In genomic region chr12:54393743-54394142, GRCh38 we compare ENCODE assay signal across 13 cellular contexts. TPM values are rescaled to one million over a fixed set of nuclear protein-coding genes. Genes with fewer than 3 reads are reported as not detected.
A peak's percentile ranks its signal among the peaks of the same experiment; 100 is the strongest.
DNase-seq lines count a peak whose midpoint lies in the region; ATAC-seq and TF ChIP-seq lines count a peak whose summit lies in the region.
"Had no signal": no experiment of that assay in that cellular context is flagged by ENCODE, and none has a peak within 500 bp of the region (broad histone marks: within the 10 kb centered on the region; RNA-seq: fewer than 3 reads in every experiment).

No MANE protein-coding gene starts in this region.

- peak overlapping the region; percentile 33 for H2AK9ac ChIP-seq in IMR-90 (replicated peaks; ENCODE audit: low read depth, low read length, poor library complexity)

- BruUV-seq in IMR-90 (replicated peaks; lab: Mats Ljungman, UMichigan) = no TSS peak

- no peak overlapping the region for H3K9ac ChIP-seq in IMR-90 (ENCODE audit: low read depth, low read length)

- H4K8ac ChIP-seq in IMR-90 (ENCODE audit: low read depth in 2 of 2, low read length in 2 of 2) = no peak overlapping the region; a peak in 1 of 4 replicates

- H3K27me3 ChIP-seq in IMR-90 (ENCODE audit: control insufficient read depth, insufficient read depth, low read length) (no peaks in the 10 kb centered on the region), ectodermal cell (ENCODE audit: control insufficient read depth, insufficient read depth, low read length, poor library complexity, severe bottlenecking) (no peaks in the 10 kb centered on the region), tibial nerve (no peaks in the 10 kb centered on the region)
- H3K27me3 ChIP-seq: dorsolateral prefrontal cortex had no signal

- TF ChIP-seq EP300 in tibial nerve (IDR thresholded peaks at IDR 0.05) = no peak

- H3K27ac ChIP-seq in IMR-90 (ENCODE audit: insufficient read depth, low read length) = no peak overlapping the region
- H3K27ac ChIP-seq in ectodermal cell (ENCODE audit: insufficient read depth, low read depth, low read length, poor library complexity, severe bottlenecking) = peak overlapping the region; percentile 30
- H3K27ac ChIP-seq in tibial nerve = no peak overlapping the region
- H3K27ac ChIP-seq: 22Rv1, dorsolateral prefrontal cortex had no signal

- H2AFZ ChIP-seq in IMR-90 (replicated peaks; ENCODE audit: low read length, poor library complexity) = no peak overlapping the region

- DNase-seq in NCI-H2171 treated with DMSO at 0.1 percent for 48 hours (lab: John Stamatoyannopoulos, UW) = peak; percentile 79
- no peak for DNase-seq in NCI-H2171 (lab: John Stamatoyannopoulos, UW)
- DNase-seq in IMR-90 = no peak
- no peak for DNase-seq in NCI-H69 (lab: John Stamatoyannopoulos, UW)
- DNase-seq in tibial nerve (ENCODE audit: low spot score in 2 of 2) = no peak

- no peak overlapping the region for H2BK15ac ChIP-seq in IMR-90 (ENCODE audit: low read depth, low read length)

- peaks cover 39% of the 10 kb centered on the region for H3K36me3 Mint-ChIP-seq in nephron (ENCODE audit: low read depth)

- no peak overlapping the region for H3K23ac ChIP-seq in IMR-90 (ENCODE audit: low read depth, low read length)

- no peak overlapping the region for H2BK120ac ChIP-seq in IMR-90 (ENCODE audit: low read depth, low read length)

- H3K4me1 ChIP-seq in IMR-90 (ENCODE audit: control insufficient read depth, insufficient read depth, low read length) = no peaks in the 10 kb centered on the region
- peaks cover 29% of the 10 kb centered on the region for H3K4me1 ChIP-seq in ectodermal cell (ENCODE audit: control insufficient read depth, insufficient read depth, low read length)
- H3K4me1 ChIP-seq in tibial nerve = peaks cover 0 to 11% (median 6%) of the 10 kb centered on the region in 4 donors

- H3K9me1 ChIP-seq in IMR-90 (ENCODE audit: insufficient read depth, low read length) = no peaks in the 10 kb centered on the region

- no peak overlapping the region for H3K14ac ChIP-seq in IMR-90 (replicated peaks; ENCODE audit: low read depth, low read length)

- ATAC-seq in IMR-90 (ENCODE audit: low read depth) (no peak; the same call in 1 of the 2 replicates), HG02759 (IDR thresholded peaks at IDR 0.05; ENCODE audit: unreplicated experiment) (no peak)

- H4K5ac ChIP-seq in IMR-90 (ENCODE audit: low read depth, low read length) = no peak overlapping the region

- in situ Hi-C loops in IMR-90 (cut with MboI; ENCODE audit: low sequenced_read_pairs) = no loop called here

- H2BK5ac ChIP-seq in IMR-90 (ENCODE audit: low read depth, low read length, poor library complexity, severe bottlenecking) = no peak overlapping the region

- H3K9me3 ChIP-seq in IMR-90 (ENCODE audit: control insufficient read depth, insufficient read depth, low read length) (no peaks in the 10 kb centered on the region), ectodermal cell (ENCODE audit: control insufficient read depth, low read length) (no peaks in the 10 kb centered on the region), tibial nerve (no peaks in the 10 kb centered on the region)

- H3K4ac ChIP-seq in IMR-90 (ENCODE audit: low read depth, low read length) = no peak overlapping the region

- H3K36me3 ChIP-seq in IMR-90 (ENCODE audit: control insufficient read depth, insufficient read depth, low read length) = peaks cover 56% of the 10 kb centered on the region
- peaks cover 27% of the 10 kb centered on the region for H3K36me3 ChIP-seq in ectodermal cell (ENCODE audit: control insufficient read depth, insufficient read depth, low read length)
- peaks cover 0 to 44% (median 0%) of the 10 kb centered on the region in 3 donors for H3K36me3 ChIP-seq in tibial nerve

- no peak overlapping the region for H2BK20ac ChIP-seq in IMR-90 (ENCODE audit: low read depth, low read length)

- POLR2A ChIA-PET in IMR-90 (lab: Charles Lee; ENCODE audit: unreplicated experiment) = no interaction called here

- WGBS in IMR-90 (ENCODE audit: extremely low coverage in 2 of 2, insufficient read length in 1 of 2), 2 experiments = 100% methylated on average over 1 of the region's 3 CpGs; no CpG with 5 or more reads in 1 of the 2 experiments
- 75 to 81% methylated on average over 3 of the region's 3 CpGs for WGBS in ectodermal cell, 2 experiments
- 70 to 76% methylated on average over 3 of the region's 3 CpGs for WGBS in tibial nerve, 2 donors

- TF ChIP-seq CTCF in IMR-90 (conservative IDR thresholded peaks at IDR 0.05; ENCODE audit: low read depth, low read length) = no peak
- TF ChIP-seq CTCF in nephron (IDR thresholded peaks at IDR 0.05; ENCODE audit: unreplicated experiment in 3 of 3) = no peak
- no peak for TF ChIP-seq CTCF in tibial nerve (IDR thresholded peaks at IDR 0.05)

- dilution Hi-C loops in IMR-90 (cut with HindIII; ENCODE audit: low sequenced_read_pairs, unreplicated experiment) = no loop called here

- H3K4me3 Mint-ChIP-seq in nephron = peak overlapping the region; percentile 48 to 66 (median 60)

- intact Hi-C loops in IMR-90 (cut with micrococcal nuclease) = loop anchor here (1.0 kb wide), 1 partner anchor 23 kb away; no protein-coding TSS in a partner anchor

- H3K4me3 ChIP-seq in IMR-90 (ENCODE audit: insufficient read depth, low read depth, low read length) (no peak overlapping the region), ectodermal cell (ENCODE audit: insufficient read depth, low read depth, low read length) (no peak overlapping the region), tibial nerve (no peak overlapping the region)
- H3K4me3 ChIP-seq: dorsolateral prefrontal cortex had no signal

- peak overlapping the region; percentile 66 to 74 (median 73) for H3K27ac Mint-ChIP-seq in nephron

- H3K27me3 Mint-ChIP-seq in nephron (ENCODE audit: low read depth) = peaks cover 4% of the 10 kb centered on the region

- TF ChIP-seq RAD21 in IMR-90 (IDR thresholded peaks at IDR 0.05; ENCODE audit: low read length) = no peak

- CTCF ChIA-PET in IMR-90 (lab: Yijun Ruan, JAX) = interaction anchor here (0.7 to 1.0 kb wide), 3 partner anchors 11 to 155 kb away, joined by 3 read pairs; no protein-coding TSS in a partner anchor

- peaks cover 42% of the 10 kb centered on the region for H4K20me1 ChIP-seq in IMR-90 (ENCODE audit: insufficient read depth, low read length)

- peaks cover 36% of the 10 kb centered on the region for H3K4me1 Mint-ChIP-seq in nephron

- no peak overlapping the region for H4K91ac ChIP-seq in IMR-90 (ENCODE audit: insufficient read depth, low read depth, low read length)

- no peaks in the 10 kb centered on the region for H3K9me3 Mint-ChIP-seq in nephron

- no peak overlapping the region for H3K56ac ChIP-seq in IMR-90 (ENCODE audit: extremely low read depth, insufficient read depth, low read length)

- H3K4me2 ChIP-seq in IMR-90 (ENCODE audit: low read depth, low read length) = no peak overlapping the region

- peaks cover 13 to 31% of the 10 kb centered on the region in 2 experiments; a peak in 3 of 4 replicates for H3K79me1 ChIP-seq in IMR-90 (ENCODE audit: low read depth in 1 of 2, low read length in 2 of 2)

- no peak overlapping the region for H2AK5ac ChIP-seq in IMR-90 (ENCODE audit: low read depth, low read length)

- no peak overlapping the region for H3K18ac ChIP-seq in IMR-90 (ENCODE audit: low read depth, low read length)

- TF ChIP-seq POLR2A in IMR-90 (IDR thresholded peaks at IDR 0.05; ENCODE audit: low read depth, low read length) (no peak), tibial nerve (IDR thresholded peaks at IDR 0.05) (no peak)

TF ChIP-seq in IMR-90, 13 proteins besides CTCF, POLR2A, EP300 and RAD21 (continues in another document):
- TF ChIP-seq RCOR1 (IDR thresholded peaks at IDR 0.05; ENCODE audit: insufficient replicate concordance, low read length) = no peak
- TF ChIP-seq MAZ (IDR thresholded peaks at IDR 0.05; ENCODE audit: borderline replicate concordance, low read depth, low read length) = no peak
- TF ChIP-seq MXI1 (IDR thresholded peaks at IDR 0.05; ENCODE audit: borderline replicate concordance, low read depth, low read length) = no peak
- no peak for TF ChIP-seq BHLHE40 (IDR thresholded peaks at IDR 0.05; ENCODE audit: low read depth, low read length)
- TF ChIP-seq USF2 (IDR thresholded peaks at IDR 0.05; ENCODE audit: low read depth, low read length) = no peak
- TF ChIP-seq CEBPB (IDR thresholded peaks at IDR 0.05; ENCODE audit: low read depth, low read length) = no peak
- no peak for TF ChIP-seq FOS (IDR thresholded peaks at IDR 0.05; ENCODE audit: low read depth, low read length)

RNA-seq across cellular contexts. Expression of gene ZNF385A, which starts 9.2 kb away (rescaled TPM):
- total RNA-seq in IMR-90 (2012; rRNA removed) (0.28 and 0.36 TPM in 2 replicates), tibial nerve (10 to 100 TPM in 3 of 4 donors, 1 to 10 TPM in 1; 9.0 to 19.8 (median 13.5) TPM)
- 2.5 and 2.9 TPM in 2 replicates for polyA plus RNA-seq in IMR-90 (2012; rRNA removed)
- polyA plus RNA-seq in IMR-90 (2012; cell fraction: cytosol; rRNA removed) = 3.1 and 5.4 TPM in 2 replicates
- polyA plus RNA-seq in IMR-90 (2012; cell fraction: nucleus; rRNA removed; ENCODE audit: low replicate concordance) = 3.7 and 8.0 TPM in 2 replicates
- polyA plus RNA-seq in ectodermal cell (2013, experiment 1 of 4) = 59.3 TPM
- polyA plus RNA-seq in ectodermal cell (2013, experiment 2 of 4) = 54.5 TPM
- 48.9 TPM for polyA plus RNA-seq in ectodermal cell (2013, experiment 3 of 4)
- polyA plus RNA-seq in ectodermal cell (2013, experiment 4 of 4) = 46.6 TPM

RNA-seq across cellular contexts. Expression of gene ITGA5, which starts 25.3 kb away (rescaled TPM):
- total RNA-seq in IMR-90 (2012; rRNA removed) (144 and 159 TPM in 2 replicates), tibial nerve (100 to 1,000 TPM in 3 of 4 donors, 10 to 100 TPM in 1; 73.6 to 145 (median 123) TPM)
- 254 and 259 TPM in 2 replicates for polyA plus RNA-seq in IMR-90 (2012; rRNA removed)
- polyA plus RNA-seq in IMR-90 (2012; cell fraction: cytosol; rRNA removed) = 136 and 185 TPM in 2 replicates
- polyA plus RNA-seq in IMR-90 (2012; cell fraction: nucleus; rRNA removed; ENCODE audit: low replicate concordance) = 196 and 225 TPM in 2 replicates
- polyA plus RNA-seq in ectodermal cell (2013, experiment 1 of 4) = 93.8 TPM
- 102 TPM for polyA plus RNA-seq in ectodermal cell (2013, experiment 2 of 4)
- polyA plus RNA-seq in ectodermal cell (2013, experiment 3 of 4) = 70.6 TPM
- polyA plus RNA-seq in ectodermal cell (2013, experiment 4 of 4) = 73.7 TPM

RNA-seq across cellular contexts. Expression of gene GPR84, which starts 29.5 kb away (rescaled TPM):
- not detected in 2 replicates for total RNA-seq in IMR-90 (2012; rRNA removed)
- not detected in 2 replicates for polyA plus RNA-seq in IMR-90 (2012; rRNA removed)
- 0.02 TPM in 1 of 2 replicates, not detected in the other for polyA plus RNA-seq in IMR-90 (2012; cell fraction: cytosol; rRNA removed)
- polyA plus RNA-seq in IMR-90 (2012; cell fraction: nucleus; rRNA removed; ENCODE audit: low replicate concordance) = 0.19 and 0.36 TPM in 2 replicates
- 0.26 TPM for polyA plus RNA-seq in ectodermal cell (2013, experiment 1 of 4)
- polyA plus RNA-seq in ectodermal cell (2013, experiment 2 of 4) = 0.12 TPM
- not detected for polyA plus RNA-seq in ectodermal cell (2013, experiment 3 of 4)
- polyA plus RNA-seq in ectodermal cell (2013, experiment 4 of 4) = 0.20 TPM
- under 1 TPM in 1 of 4 donors, not detected in 3; 0.42 TPM for total RNA-seq in tibial nerve
- total RNA-seq: Calu3, frontal cortex, PC-3 had no signal
